In the genomic region with DNA sequence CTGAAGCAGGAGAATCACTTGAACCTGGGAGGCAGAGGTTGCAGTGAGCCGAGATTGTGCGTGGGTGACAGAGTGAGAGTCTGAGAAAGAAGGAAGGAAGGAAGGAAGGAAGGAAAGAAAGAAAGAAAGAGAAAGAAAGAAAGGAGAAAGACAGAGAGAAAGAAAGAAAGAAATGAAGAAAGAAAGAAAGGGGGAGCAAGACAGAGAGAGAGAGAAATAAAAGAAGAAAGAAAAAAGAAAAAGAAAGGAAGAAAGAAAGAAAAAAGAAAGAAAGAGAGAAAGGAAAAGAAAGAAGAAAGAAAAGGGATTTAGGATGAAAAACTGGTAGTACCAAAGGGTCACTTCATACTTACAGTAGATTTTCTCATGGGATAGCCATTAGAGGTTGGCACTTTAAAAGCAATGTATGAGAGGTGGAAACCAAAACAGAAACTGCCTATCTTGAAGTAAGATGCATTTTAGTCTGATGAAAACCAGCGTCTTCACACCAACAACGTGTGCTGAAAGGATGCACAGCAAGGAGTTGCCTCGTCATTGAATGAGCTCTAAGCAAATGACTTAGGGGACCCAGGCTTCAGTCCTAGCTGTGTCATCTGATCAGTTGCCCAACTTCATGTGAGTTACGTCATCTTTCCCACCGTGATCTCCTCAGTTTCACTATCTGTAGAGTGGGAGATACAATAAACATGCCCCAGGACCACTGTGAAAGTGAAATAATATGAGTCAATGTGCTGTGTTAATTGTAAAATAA, we compare ENCODE assay signal across 8 cellular contexts.
DNase-seq lines count a peak whose midpoint lies in the region; ATAC-seq lines count a peak whose summit lies in the region.

No MANE protein-coding gene starts in this region.

- no CpG with 5 or more reads among the region's 7 CpGs for WGBS in neuronal stem cell (ENCODE audit: extremely low coverage in 2 of 2, insufficient read length in 2 of 2, insufficient replicate concordance in 1 of 2), 2 donors

- no peak overlapping the region for H2AFZ ChIP-seq in neuronal stem cell (ENCODE audit: low read length)

- no peak overlapping the region for H4K8ac ChIP-seq in neuronal stem cell (ENCODE audit: low read depth, low read length)

- H3K4me1 Mint-ChIP-seq in activated T-cell treated with anti-CD3 and anti-CD28 coated beads, Interleukin-2, amount 50 U/mL, for 4 hours (ENCODE audit: low read depth), result peaks cover 94% of the 10 kb centered on the region

- peak overlapping the region; percentile 68 for H3K4me3 Mint-ChIP-seq in activated T-cell treated with anti-CD3 and anti-CD28 coated beads, Interleukin-2, amount 50 U/mL, for 4 hours

- H3K36me3 Mint-ChIP-seq in activated T-cell treated with anti-CD3 and anti-CD28 coated beads, Interleukin-2, amount 50 U/mL, for 4 hours (ENCODE audit: insufficient read depth), result peaks cover 54% of the 10 kb centered on the region

- H3K9me3 ChIP-seq in neuronal stem cell (replicated peaks in 1 of 2; ENCODE audit: control insufficient read depth in 2 of 2, insufficient read depth in 1 of 2, low read depth in 1 of 2, low read length in 2 of 2), result no peaks in the 10 kb centered on the region

- DNase-seq in stimulated activated naive CD4-positive, alpha-beta T cell treated with Interleukin-2 at 50 U/mL for 16 hours (lab: John Stamatoyannopoulos, UW), result peak; percentile 64
- DNase-seq in stimulated activated naive CD4-positive, alpha-beta T cell (lab: John Stamatoyannopoulos, UW), result no peak
- peak; percentile 33 for DNase-seq in activated T-cell treated with anti-CD3 and anti-CD28 coated beads, Interleukin-2, amount 50 U/mL, for 4 hours
- no peak for DNase-seq in neuronal stem cell (ENCODE audit: low spot score)
- no peak for DNase-seq in midbrain (lab: John Stamatoyannopoulos, UW)
- DNase-seq in occipital lobe (lab: John Stamatoyannopoulos, UW), result no peak
- no peak for DNase-seq in cortex of kidney (lab: John Stamatoyannopoulos, UW)

- H2BK15ac ChIP-seq in neuronal stem cell (ENCODE audit: low read length), result no peak overlapping the region

- no peak overlapping the region for H2BK5ac ChIP-seq in neuronal stem cell (ENCODE audit: low read length)

- H3K4me3 ChIP-seq in neuronal stem cell (ENCODE audit: low read length in 2 of 2), result no peak overlapping the region

- H3K27ac ChIP-seq in neuronal stem cell (replicated peaks; ENCODE audit: low read length), result no peak overlapping the region

- H2BK12ac ChIP-seq in neuronal stem cell (ENCODE audit: low read length), result no peak overlapping the region

- H3K23ac ChIP-seq in neuronal stem cell (ENCODE audit: low read depth, low read length, poor library complexity), result no peak overlapping the region

- no peaks in the 10 kb centered on the region for H3K27me3 ChIP-seq in neuronal stem cell (ENCODE audit: control insufficient read depth in 3 of 3, insufficient read depth in 3 of 3, low read depth in 1 of 3, low read length in 3 of 3)

- peak; percentile 87 for ATAC-seq in HG03280 (IDR thresholded peaks at IDR 0.05; ENCODE audit: unreplicated experiment)
- ATAC-seq in activated T-cell treated with anti-CD3 and anti-CD28 coated beads, Interleukin-2, amount 50 U/mL, for 4 hours, result peak; percentile 67 to 68

- H3K4me1 ChIP-seq in neuronal stem cell (ENCODE audit: control insufficient read depth in 2 of 2, insufficient read depth in 1 of 2, low read depth in 1 of 2, low read length in 2 of 2), result peaks cover 0 to 11% of the 10 kb centered on the region in 2 donors

- H3K4ac ChIP-seq in neuronal stem cell (ENCODE audit: low read length), result no peak overlapping the region

- no peak overlapping the region for H2BK120ac ChIP-seq in neuronal stem cell (ENCODE audit: low read depth, low read length)

- no peak overlapping the region for H3K4me2 ChIP-seq in neuronal stem cell (ENCODE audit: insufficient read depth, low read length, poor library complexity, severe bottlenecking)

- H3K9me3 Mint-ChIP-seq in activated T-cell treated with anti-CD3 and anti-CD28 coated beads, Interleukin-2, amount 50 U/mL, for 4 hours, result no peaks in the 10 kb centered on the region

- H4K91ac ChIP-seq in neuronal stem cell (ENCODE audit: low read depth, low read length, poor library complexity), result no peak overlapping the region

- peak overlapping the region; percentile 59 for H3K18ac ChIP-seq in neuronal stem cell (ENCODE audit: low read length)

- H3K14ac ChIP-seq in neuronal stem cell (ENCODE audit: low read length), result no peak overlapping the region

- no peak overlapping the region for H2AK5ac ChIP-seq in neuronal stem cell (ENCODE audit: low read depth, low read length)

- H3K36me3 ChIP-seq in neuronal stem cell (replicated peaks in 1 of 2; ENCODE audit: control insufficient read depth in 2 of 2, insufficient read depth in 2 of 2, low read length in 2 of 2), result no peaks in the 10 kb centered on the region

- H3K79me1 ChIP-seq in neuronal stem cell (ENCODE audit: low read depth, low read length), result no peaks in the 10 kb centered on the region

- no peaks in the 10 kb centered on the region for H3K27me3 Mint-ChIP-seq in activated T-cell treated with anti-CD3 and anti-CD28 coated beads, Interleukin-2, amount 50 U/mL, for 4 hours (ENCODE audit: low read depth)

- H3K9ac ChIP-seq in neuronal stem cell (ENCODE audit: low read depth, low read length, poor library complexity), result no peak overlapping the region

Comparison
In these comparisons a context has a peak if more than half of its experiments do, and no peak if none do; other contexts are left out.
1. DNase-seq: peak in stimulated activated naive CD4-positive, alpha-beta T cell treated with Interleukin-2 at 50 U/mL for 16 hours (single experiment) and activated T-cell treated with anti-CD3 and anti-CD28 coated beads, Interleukin-2, amount 50 U/mL, for 4 hours (single experiment); none in stimulated activated naive CD4-positive, alpha-beta T cell (0 of 6), neuronal stem cell (single experiment), midbrain (single experiment), occipital lobe (single experiment) and cortex of kidney (single experiment).